20 cellular contexts compared by ENCODE assay signal in the genomic region with DNA sequence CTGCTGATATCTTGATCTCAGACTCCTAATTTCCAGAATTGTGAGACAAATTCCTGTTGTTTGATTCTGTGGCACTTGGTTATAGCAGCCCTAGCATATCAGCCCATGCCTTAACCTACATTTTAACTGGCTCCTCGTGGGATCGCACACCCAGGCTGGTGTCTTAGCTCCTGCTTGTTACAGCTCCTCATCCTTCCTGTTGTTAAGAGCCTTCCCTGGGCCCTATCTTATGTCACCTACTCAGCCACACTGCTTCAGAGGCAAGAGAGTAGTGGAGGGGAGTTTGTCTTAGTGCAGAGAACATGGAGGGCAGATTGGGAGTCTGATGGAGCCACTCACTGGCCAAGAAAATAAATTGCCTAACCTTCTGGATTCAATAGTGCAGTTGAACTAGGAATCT.
DNase-seq lines count a peak whose midpoint lies in the region; FAIRE-seq and TF ChIP-seq lines count a peak whose summit lies in the region.
"Had no signal": no experiment of that assay in that cellular context is flagged by ENCODE, and none has a peak within 500 bp of the region (broad histone marks: within the 10 kb centered on the region; RNA-seq: fewer than 3 reads in every experiment).

No MANE protein-coding gene starts in this region.

- no peak overlapping the region for H3K27ac Mint-ChIP-seq in type B pancreatic cell
- H3K27ac Mint-ChIP-seq: CD4-positive, alpha-beta memory T cell; T-cell had no signal

- no peak overlapping the region for H3K4me3 Mint-ChIP-seq in type B pancreatic cell
- H3K4me3 Mint-ChIP-seq: CD4-positive, alpha-beta memory T cell; T-cell had no signal

- H3K4me1 ChIP-seq in HEK293 (ENCODE audit: control insufficient read depth, insufficient read depth, low read length), result peaks cover 16% of the 10 kb centered on the region
- H3K4me1 ChIP-seq: BE2C had no signal

- CTCF ChIA-PET in HEK293 (lab: Yijun Ruan, JAX), result interaction anchor here (1.0 to 1.7 kb wide), 4 partner anchors 10 to 128 kb away, joined by 4 to 7 read pairs (median 6); no protein-coding TSS in a partner anchor

- H3K9me3 Mint-ChIP-seq in type B pancreatic cell, result no peaks in the 10 kb centered on the region
- H3K9me3 Mint-ChIP-seq: T-cell had no signal

- TF ChIP-seq CTCF in D721Med (IDR thresholded peaks at IDR 0.05; ENCODE audit: insufficient read depth, missing control alignments), result no peak
- TF ChIP-seq CTCF in HEK293 (tag by site-specific recombination; IDR thresholded peaks at IDR 0.05), result no peak
- peak; percentile 11; the same call in 1 of the 2 replicates for TF ChIP-seq CTCF in WERI-Rb-1 (IDR thresholded peaks at IDR 0.05; ENCODE audit: low read depth, low read length)
- TF ChIP-seq CTCF in type B pancreatic cell (conservative IDR thresholded peaks at IDR 0.05), result no peak

- H3K9me3 ChIP-seq in HEK293 (ENCODE audit: control insufficient read depth, insufficient read depth, low read depth, low read length) (no peaks in the 10 kb centered on the region), WERI-Rb-1 (ENCODE audit: severe bottlenecking) (no peaks in the 10 kb centered on the region)
- H3K9me3 ChIP-seq: BE2C, SJSA1 had no signal

- POLR2A ChIA-PET in HEK293 (lab: Yijun Ruan, JAX), result no interaction called here

- peak; percentile 77 for FAIRE-seq in D721Med (lab: Jason Lieb, UNC)
- FAIRE-seq: HTR-8/SVneo had no signal

- H3K27ac ChIP-seq in HEK293 (ENCODE audit: extremely low read depth, low read depth, low read length) (no peak overlapping the region), WERI-Rb-1 (0 out of 2 replicates have a peak overlapping the region, but pooled peaks have one; percentile 4)
- H3K27ac ChIP-seq: RWPE1, SJSA1 had no signal

- H3K27me3 ChIP-seq in WERI-Rb-1 (ENCODE audit: insufficient read depth, low read depth, severe bottlenecking), result no peaks in the 10 kb centered on the region
- H3K27me3 ChIP-seq: BE2C, SJSA1 had no signal

- peaks cover 48% of the 10 kb centered on the region for H3K4me1 Mint-ChIP-seq in type B pancreatic cell (ENCODE audit: unreplicated experiment)
- H3K4me1 Mint-ChIP-seq: CD4-positive, alpha-beta memory T cell; T-cell had no signal

- H3K27me3 Mint-ChIP-seq in type B pancreatic cell, result peaks cover 4% of the 10 kb centered on the region
- H3K27me3 Mint-ChIP-seq: T-cell had no signal

- no peaks in the 10 kb centered on the region for H3K36me3 Mint-ChIP-seq in type B pancreatic cell
- H3K36me3 Mint-ChIP-seq: CD4-positive, alpha-beta memory T cell; T-cell had no signal

- H3K4me3 ChIP-seq in HEK293 (ENCODE audit: low read depth, low read length) (no peak overlapping the region), WERI-Rb-1 (ENCODE audit: low read depth, low read length) (peak overlapping the region; percentile 20)
- H3K4me3 ChIP-seq: SJSA1 had no signal

- H3K36me3 ChIP-seq in HEK293 (ENCODE audit: control insufficient read depth in 2 of 2, insufficient read depth in 1 of 2, low read length in 2 of 2) (no peaks in the 10 kb centered on the region), WERI-Rb-1 (no peaks in the 10 kb centered on the region)
- H3K36me3 ChIP-seq: BE2C, SJSA1 had no signal

- DNase-seq in D721Med (ENCODE audit: insufficient read length, low spot score), result no peak
- DNase-seq in WERI-Rb-1, result peak; percentile 40
- peak; percentile 12 for DNase-seq in midbrain (lab: John Stamatoyannopoulos, UW)
- no peak for DNase-seq in COLO668 (lab: John Stamatoyannopoulos, UW; ENCODE audit: unreplicated experiment)
- no peak for DNase-seq in activated effector memory CD4-positive, alpha-beta T cell treated with Interleukin-2 at 50 U/mL for 16 hours
- no peak for DNase-seq in GM03348 (ENCODE audit: low spot score)
- no peak for DNase-seq in type B pancreatic cell (ENCODE audit: extremely low spot score, unreplicated experiment)
- DNase-seq: BE2C; CD4-positive, alpha-beta memory T cell; HCEC 1CT; KBM-7; NCI-H1048; NCI-H146; NCI-H774; OCI-M1; T-cell had no signal

TF ChIP-seq in HEK293, 187 proteins besides CTCF, POLR2A, EP300 and RAD21:
- TF ChIP-seq ZFP3 (tag by site-specific recombination; IDR thresholded peaks at IDR 0.05; ENCODE audit: low read depth) (no peak), ZBTB6 (tag by site-specific recombination; IDR thresholded peaks at IDR 0.05) (0 out of 2 replicates have a peak, but pooled peaks have one; percentile 37), ZBTB17 (tag by site-specific recombination; IDR thresholded peaks at IDR 0.05) (peak; percentile 24; the same call in 1 of the 2 replicates)

Comparison
In these comparisons a context has a peak if more than half of its experiments do, and no peak if none do; other contexts are left out.
1. DNase-seq: peak in WERI-Rb-1 (single experiment) and midbrain (single experiment); none in D721Med (single experiment), COLO668 (single experiment), activated effector memory CD4-positive, alpha-beta T cell treated with Interleukin-2 at 50 U/mL for 16 hours (single experiment), GM03348 (single experiment) and type B pancreatic cell (single experiment).